Comparison of ENCODE assay signal across 22 cellular contexts in genomic region chr18:56501896-56502295, GRCh38.
DNase-seq lines count a peak whose midpoint lies in the region; ATAC-seq, FAIRE-seq and TF ChIP-seq lines count a peak whose summit lies in the region.
"Had no signal": no experiment of that assay in that cellular context is flagged by ENCODE, and none has a peak within 500 bp of the region (broad histone marks: within the 10 kb centered on the region; RNA-seq: fewer than 3 reads in every experiment).

No MANE protein-coding gene starts in this region.

- no peaks in the 10 kb centered on the region for H3K27me3 Mint-ChIP-seq in chondrocyte (ENCODE audit: low read depth)
- peaks cover 0 to 7% of the 10 kb centered on the region in 2 donors for H3K27me3 Mint-ChIP-seq in natural killer cell (ENCODE audit: low read depth in 2 of 2)

- peaks cover 7% of the 10 kb centered on the region for H3K4me1 Mint-ChIP-seq in chondrocyte (ENCODE audit: low read depth)
- no peaks in the 10 kb centered on the region for H3K4me1 Mint-ChIP-seq in natural killer cell
- H3K4me1 Mint-ChIP-seq: stimulated activated effector memory CD8-positive, alpha-beta T cell treated with anti-CD3 and anti-CD28 coated beads, Interleukin-12 subunit alpha, Interleukin-12 subunit beta, amount 100 ng/mL, for 72 hours had no signal

- TF ChIP-seq CTCF in LNCaP clone FGC (IDR thresholded peaks at IDR 0.05; ENCODE audit: control insufficient read depth, extremely low read depth, insufficient read depth) (no peak), chondrocyte (IDR thresholded peaks at IDR 0.05) (no peak), gastrocnemius medialis (IDR thresholded peaks at IDR 0.05 in 4 of 5, conservative IDR thresholded peaks at IDR 0.05 in 1 of 5) (no peak), natural killer cell (IDR thresholded peaks at IDR 0.05) (no peak)

- TF ChIP-seq POLR2A in gastrocnemius medialis (IDR thresholded peaks at IDR 0.05) = no peak

- intact Hi-C loops in gastrocnemius medialis (cut with DNase I; ENCODE audit: low total_unique reads) = no loop called here
- intact Hi-C loops in natural killer cell (cut with micrococcal nuclease) = no loop called here

- H3K9me3 Mint-ChIP-seq in chondrocyte (ENCODE audit: low read depth) (peaks cover 4% of the 10 kb centered on the region), natural killer cell (peaks cover 0 to 3% of the 10 kb centered on the region in 2 donors)
- H3K9me3 Mint-ChIP-seq: stimulated activated effector memory CD8-positive, alpha-beta T cell treated with anti-CD3 and anti-CD28 coated beads, Interleukin-12 subunit alpha, Interleukin-12 subunit beta, amount 100 ng/mL, for 72 hours had no signal

- H3K27ac Mint-ChIP-seq in chondrocyte (ENCODE audit: unreplicated experiment) (peak overlapping the region; percentile 28), natural killer cell (no peak overlapping the region)
- H3K27ac Mint-ChIP-seq: activated naive CD4-positive, alpha-beta T cell treated with anti-CD3 and anti-CD28 coated beads, Interleukin-2, amount 50 U/mL, for 72 hours; activated T-cell treated with anti-CD3 and anti-CD28 coated beads, Interleukin-2, amount 50 U/mL, for 72 hours; stimulated activated effector memory CD8-positive, alpha-beta T cell treated with anti-CD3 and anti-CD28 coated beads, Interleukin-12 subunit alpha, Interleukin-12 subunit beta, amount 100 ng/mL, for 72 hours had no signal

- H3K36me3 Mint-ChIP-seq in chondrocyte (ENCODE audit: low read depth) (peaks cover 2% of the 10 kb centered on the region), natural killer cell (no peaks in the 10 kb centered on the region)
- H3K36me3 Mint-ChIP-seq: stimulated activated effector memory CD8-positive, alpha-beta T cell treated with anti-CD3 and anti-CD28 coated beads, Interleukin-12 subunit alpha, Interleukin-12 subunit beta, amount 100 ng/mL, for 72 hours had no signal

- peak overlapping the region in 3 of 4 donors; percentile 19 to 22 (median 19) for H3K27ac ChIP-seq in gastrocnemius medialis
- H3K27ac ChIP-seq: ascending aorta, gastroesophageal sphincter, HL-60, neutrophil had no signal

- no peak for FAIRE-seq in GM19239 (lab: Jason Lieb, UNC)
- FAIRE-seq: G401.6 had no signal

- ATAC-seq in gastrocnemius medialis (peak in 1 of 2 donors; percentile 42), natural killer cell (no peak)
- ATAC-seq: activated naive CD4-positive, alpha-beta T cell treated with anti-CD3 and anti-CD28 coated beads, Interleukin-2, amount 50 U/mL, for 72 hours; activated T-cell treated with anti-CD3 and anti-CD28 coated beads, Interleukin-2, amount 50 U/mL, for 72 hours; gastroesophageal sphincter; stimulated activated effector memory CD8-positive, alpha-beta T cell treated with anti-CD3 and anti-CD28 coated beads, Interleukin-12 subunit alpha, Interleukin-12 subunit beta, amount 100 ng/mL, for 72 hours had no signal

- in situ Hi-C loops in gastrocnemius medialis (cut with MboI; ENCODE audit: low sequenced_read_pairs in 4 of 4) = no loop called here

- no peaks in the 10 kb centered on the region for H3K4me1 ChIP-seq in gastrocnemius medialis
- H3K4me1 ChIP-seq: ascending aorta had no signal

- peak; percentile 0 for DNase-seq in LNCaP clone FGC (ENCODE audit: low read depth)
- no peak for DNase-seq in chondrocyte (ENCODE audit: low spot score)
- peak; percentile 3 for DNase-seq in iris pigment epithelial cell (ENCODE audit: low read depth)
- no peak for DNase-seq in gastrocnemius medialis
- no peak for DNase-seq in natural killer cell
- no peak for DNase-seq in GM19239 (ENCODE audit: insufficient read length, low spot score)
- no peak for DNase-seq in activated CD4-positive, alpha-beta T cell treated with anti-CD3 and anti-CD28 coated beads for 48 hours
- no peak for DNase-seq in SK-N-DZ (ENCODE audit: low spot score)
- DNase-seq: activated CD4-positive, CD25-positive, alpha-beta regulatory T cell treated with anti-CD3 and anti-CD28 coated beads, Interleukin-2, amount 50 U/mL, for 72 hours; activated T-cell treated with anti-CD3 and anti-CD28 coated beads, Interleukin-2, amount 50 U/mL, for 72 hours; NCI-H1417 treated with DMSO at 0.1 percent for 48 hours; NCI-H2107; NCI-H524; retina; SW 1271 had no signal

- H3K9me3 ChIP-seq in gastrocnemius medialis = no peaks in the 10 kb centered on the region
- H3K9me3 ChIP-seq: ascending aorta, gastroesophageal sphincter, neutrophil had no signal

- H3K4me3 Mint-ChIP-seq in chondrocyte (ENCODE audit: unreplicated experiment) (no peak overlapping the region), natural killer cell (no peak overlapping the region)
- H3K4me3 Mint-ChIP-seq: activated T-cell treated with anti-CD3 and anti-CD28 coated beads, Interleukin-2, amount 50 U/mL, for 72 hours; stimulated activated effector memory CD8-positive, alpha-beta T cell treated with anti-CD3 and anti-CD28 coated beads, Interleukin-12 subunit alpha, Interleukin-12 subunit beta, amount 100 ng/mL, for 72 hours had no signal

- H3K36me3 ChIP-seq in gastrocnemius medialis = no peaks in the 10 kb centered on the region
- H3K36me3 ChIP-seq: ascending aorta, gastroesophageal sphincter, neutrophil had no signal

- H3K4me3 ChIP-seq in LNCaP clone FGC (ENCODE audit: low read depth, low read length) = no peak overlapping the region
- no peak overlapping the region for H3K4me3 ChIP-seq in gastrocnemius medialis
- H3K4me3 ChIP-seq: ascending aorta, gastroesophageal sphincter had no signal

- no peaks in the 10 kb centered on the region for H3K27me3 ChIP-seq in gastrocnemius medialis
- H3K27me3 ChIP-seq: ascending aorta, gastroesophageal sphincter, neutrophil had no signal

Comparison
In these comparisons a context has a peak if more than half of its experiments do, and no peak if none do; other contexts are left out.
1. DNase-seq: peak in LNCaP clone FGC (single experiment) and iris pigment epithelial cell (single experiment); none in chondrocyte (single experiment), gastrocnemius medialis (0 of 2), natural killer cell (single experiment), GM19239 (single experiment), activated CD4-positive, alpha-beta T cell treated with anti-CD3 and anti-CD28 coated beads for 48 hours (single experiment) and SK-N-DZ (single experiment).